In the genomic region with DNA sequence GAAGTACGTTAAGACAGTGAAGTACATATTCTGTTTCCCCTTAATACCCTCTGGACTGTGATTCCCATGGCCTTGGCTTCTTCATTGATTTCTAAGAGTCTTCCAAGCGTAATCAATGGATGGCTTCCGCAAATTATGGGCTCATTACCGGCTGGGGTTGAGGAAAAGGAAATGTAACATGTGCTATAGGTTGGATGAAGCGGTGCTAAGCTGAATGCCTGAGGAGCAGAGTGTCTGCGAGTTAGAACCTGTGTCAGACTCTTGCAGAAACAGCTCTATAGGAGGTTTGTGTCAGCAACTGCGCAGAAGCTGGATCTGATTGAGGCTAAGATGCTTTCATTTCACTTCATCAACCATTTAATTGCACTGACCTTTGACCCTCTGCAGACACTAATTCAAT, we compare ENCODE assay signal across 26 cellular contexts.
"Had no signal": no experiment of that assay in that cellular context is flagged by ENCODE, and none has a peak within 500 bp of the region (broad histone marks: within the 10 kb centered on the region; RNA-seq: fewer than 3 reads in every experiment).

No MANE protein-coding gene starts in this region.

- H3K4me2 ChIP-seq: SK-N-SH had no signal

- ATAC-seq: activated CD8-positive, alpha-beta memory T cell treated with anti-CD3 and anti-CD28 coated beads, Interleukin-2, amount 10 ng/mL, durations not matched to agents 7 days and 5 days; Panc1; Right ventricle myocardium inferior; WTC11 had no signal

- H3K9ac ChIP-seq: SK-N-SH had no signal

- H3K4me1 ChIP-seq: breast epithelium had no signal

- H3K27ac ChIP-seq: breast epithelium had no signal

- H3K27me3 ChIP-seq: breast epithelium had no signal

- H3K36me3 ChIP-seq: breast epithelium had no signal

- DNase-seq: activated CD4-positive, alpha-beta T cell treated with anti-CD3 and anti-CD28 coated beads for 48 hours; activated CD4-positive, alpha-beta T cell treated with anti-CD3 and anti-CD28 coated beads, Interleukin-2, amount 50 U/mL, for 48 hours; activated CD4-positive, CD25-positive, alpha-beta regulatory T cell treated with anti-CD3 and anti-CD28 coated beads, Interleukin-2, amount 50 U/mL, for 72 hours; activated CD8-positive, alpha-beta memory T cell treated with anti-CD3 and anti-CD28 coated beads, Interleukin-2, amount 10 ng/mL, durations not matched to agents 7 days and 5 days; activated effector memory CD4-positive, alpha-beta T cell treated with Interleukin-2 at 50 U/mL for 16 hours; activated naive CD4-positive, alpha-beta T cell; activated T-cell treated with anti-CD3 and anti-CD28 coated beads, Interleukin-2, amount 50 U/mL, for 24 hours; aorta; IMR-90; Kasumi-1; KBM-7; NCI-H1105 treated with DMSO at 0.1 percent for 48 hours; NCI-H1436 treated with DMSO at 0.1 percent for 48 hours; NCI-H187; NCI-H2081; NCI-H345; NCI-H510A; NCI-H526 treated with DMSO at 0.1 percent for 48 hours; OCI-M1; RPMI8226; SK-N-SH; SW 1271 had no signal

- H3K9me3 ChIP-seq: breast epithelium, SK-N-SH had no signal

- H3K4me3 ChIP-seq: breast epithelium had no signal
